ENCODE assay signal across 1 cellular context in genomic region chr21:35231115-35231514, GRCh38.
TF ChIP-seq lines count a peak whose summit lies in the region.

No MANE protein-coding gene starts in this region.

TF ChIP-seq in IMR-90, 13 proteins besides CTCF, POLR2A, EP300 and RAD21 (continued from another document):
- no peak for TF ChIP-seq MXI1 (IDR thresholded peaks at IDR 0.05; ENCODE audit: borderline replicate concordance, low read depth, low read length)
